ENCODE assay signal across 1 cellular context in the genomic region with DNA sequence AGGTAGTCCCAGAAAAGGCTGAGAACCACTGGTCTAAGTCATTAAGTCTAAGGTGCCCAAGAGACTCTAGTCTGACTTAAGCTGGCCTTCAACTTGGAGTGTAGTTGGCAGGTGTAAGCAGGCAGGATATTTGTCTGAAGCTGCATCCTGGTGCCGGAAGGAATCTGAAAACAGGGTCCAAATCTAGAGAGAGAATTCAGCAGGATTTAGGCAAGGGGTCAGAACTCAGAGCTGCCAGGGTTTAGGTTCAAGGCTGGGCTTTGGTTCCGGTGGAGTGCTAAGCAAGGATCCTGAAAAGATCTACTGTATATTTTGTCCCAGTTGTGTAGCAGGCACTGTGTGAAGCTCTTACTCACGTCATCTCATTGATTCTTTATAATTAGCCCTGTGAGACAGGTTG.
TF ChIP-seq lines count a peak whose summit lies in the region.

No MANE protein-coding gene starts in this region.

TF ChIP-seq in HepG2, 621 proteins besides CTCF, POLR2A, EP300 and RAD21 (continued from another document):
- TF ChIP-seq ZNF784 (CRISPR knock-in tag; IDR thresholded peaks at IDR 0.05; ENCODE audit: borderline replicate concordance) (no peak), PHF8 (CRISPR knock-in tag; IDR thresholded peaks at IDR 0.05) (no peak), RAD51 (IDR thresholded peaks at IDR 0.05; ENCODE audit: borderline replicate concordance) (no peak), ZNF781 (CRISPR knock-in tag; IDR thresholded peaks at IDR 0.05; ENCODE audit: borderline replicate concordance, not compliant biosample characterization) (no peak), MTA3 (CRISPR knock-in tag; IDR thresholded peaks at IDR 0.05) (no peak), ZNF44 (CRISPR knock-in tag; IDR thresholded peaks at IDR 0.05) (no peak)
- TF ChIP-seq, protein P1, sequence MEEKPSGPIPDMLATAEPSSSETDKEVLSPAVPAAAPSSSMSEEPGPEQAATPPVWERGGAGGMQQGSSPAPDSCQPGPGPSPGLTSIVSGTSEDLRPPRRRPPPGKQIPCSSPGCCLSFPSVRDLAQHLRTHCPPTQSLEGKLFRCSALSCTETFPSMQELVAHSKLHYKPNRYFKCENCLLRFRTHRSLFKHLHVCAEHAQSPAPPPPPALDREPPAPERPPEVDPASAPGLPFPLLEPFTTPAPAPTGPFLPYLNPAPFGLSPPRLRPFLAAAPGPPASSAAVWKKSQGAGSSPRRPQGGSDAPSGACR (CRISPR knock-in tag; IDR thresholded peaks at IDR 0.05) = no peak
